21 cellular contexts compared by ENCODE assay signal in the genomic region with DNA sequence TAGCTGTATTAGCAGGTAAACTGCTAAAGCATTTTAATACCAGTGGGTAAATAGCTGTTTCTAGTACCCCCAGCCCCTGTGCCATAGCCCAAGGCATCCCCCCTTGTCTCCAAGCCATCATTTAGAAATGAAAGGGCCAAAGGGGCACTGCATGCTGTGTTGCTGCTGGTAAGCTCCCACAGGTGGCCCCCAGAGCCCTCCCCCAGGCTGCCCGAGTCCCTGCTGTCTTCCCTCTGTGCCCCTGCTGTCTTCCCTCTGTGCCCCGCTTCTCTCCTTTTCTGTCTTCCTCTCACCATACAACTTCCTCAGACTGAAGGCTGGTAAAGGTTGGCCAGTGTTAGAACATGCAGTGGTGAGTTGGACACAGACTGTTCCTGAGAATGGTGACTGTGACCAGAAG. TPM values are rescaled to one million over a fixed set of nuclear protein-coding genes. Genes with fewer than 3 reads are reported as not detected.
DNase-seq lines count a peak whose midpoint lies in the region; ATAC-seq and TF ChIP-seq lines count a peak whose summit lies in the region.
"Had no signal": no experiment of that assay in that cellular context is flagged by ENCODE, and none has a peak within 500 bp of the region (broad histone marks: within the 10 kb centered on the region; RNA-seq: fewer than 3 reads in every experiment).

No MANE protein-coding gene starts in this region.

- peak overlapping the region; percentile 12 to 87 (median 76); a peak in 21 of 22 replicates for H3K4me2 ChIP-seq in BLaER1 treated with 17β-estradiol and CSF1 and Interleukin-3, amounts not matched to agents 10 nM and 100 nM

- ATAC-seq in activated CD4-positive, alpha-beta T cell treated with anti-CD3 and anti-CD28 coated beads for 36 hours = no peak
- no peak for ATAC-seq in central memory CD8-positive, alpha-beta T cell (replicated peaks; ENCODE audit: extremely low read depth, poor library complexity, severe bottlenecking)
- ATAC-seq in gastrocnemius medialis (no peak), omental fat pad (ENCODE audit: low FRiP score) (no peak)
- ATAC-seq: K562 had no signal

- POLR2A ChIA-PET in activated CD4-positive, alpha-beta T cell treated with anti-CD3 and anti-CD28 coated beads for 36 hours (lab: Charles Lee) = no interaction called here

- H3K4me1 ChIP-seq in BLaER1 treated with 17β-estradiol and CSF1 and Interleukin-3, amounts not matched to agents 10 nM and 100 nM = peaks cover 17 to 77% (median 65%) of the 10 kb centered on the region in 10 experiments; a peak in 19 of 20 replicates
- peaks cover 0 to 4% of the 10 kb centered on the region in 2 donors for H3K4me1 ChIP-seq in gastrocnemius medialis
- H3K4me1 ChIP-seq: HAP-1 had no signal

- peak overlapping the region in 4 of 11 experiments; percentile 27 to 66 (median 44); a peak in 6 of 22 replicates for H3K9ac ChIP-seq in BLaER1 treated with 17β-estradiol and CSF1 and Interleukin-3, amounts not matched to agents 10 nM and 100 nM

- H3K9me3 ChIP-seq in BLaER1 treated with 17β-estradiol and CSF1 and Interleukin-3, amounts not matched to agents 10 nM and 100 nM (replicated peaks in 1 of 11) = 0 out of 22 replicates have a peak, but pooled peaks cover 0 to under 1% (median 0%) of the 10 kb centered on the region in 11 experiments
- no peaks in the 10 kb centered on the region for H3K9me3 ChIP-seq in gastrocnemius medialis
- H3K9me3 ChIP-seq: HAP-1 had no signal

- H3K4me3 Mint-ChIP-seq in activated CD4-positive, alpha-beta T cell treated with anti-CD3 and anti-CD28 coated beads for 36 hours = no peak overlapping the region
- no peak overlapping the region for H3K4me3 Mint-ChIP-seq in central memory CD8-positive, alpha-beta T cell
- H3K4me3 Mint-ChIP-seq: CD4-positive, CD25-positive, alpha-beta regulatory T cell had no signal

- DNase-seq in activated CD4-positive, alpha-beta T cell treated with anti-CD3 and anti-CD28 coated beads for 36 hours = no peak
- no peak for DNase-seq in activated CD4-positive, alpha-beta T cell treated with anti-CD3 and anti-CD28 coated beads for 1 hour
- no peak for DNase-seq in central memory CD8-positive, alpha-beta T cell (ENCODE audit: low spot score in 2 of 2)
- DNase-seq in gastrocnemius medialis = no peak
- DNase-seq in omental fat pad (ENCODE audit: low spot score) = no peak
- no peak for DNase-seq in activated CD4-positive, alpha-beta T cell treated with anti-CD3 and anti-CD28 coated beads, Interleukin-2, amount 50 U/mL, for 1 hour
- DNase-seq in midbrain (lab: John Stamatoyannopoulos, UW) = no peak
- DNase-seq: AML-193; CD4-positive, CD25-positive, alpha-beta regulatory T cell; COR-L47; DMS 273 treated with DMSO at 0.1 percent for 48 hours; NCI-H1105; NCI-H1694; NCI-H2081 treated with DMSO at 0.1 percent for 48 hours; NCI-H510A treated with DMSO at 0.1 percent for 48 hours; NCI-H774; SHP77 had no signal

- peaks cover 27% of the 10 kb centered on the region for H3K36me3 Mint-ChIP-seq in activated CD4-positive, alpha-beta T cell treated with anti-CD3 and anti-CD28 coated beads for 36 hours (ENCODE audit: low read depth)
- peaks cover 20% of the 10 kb centered on the region for H3K36me3 Mint-ChIP-seq in central memory CD8-positive, alpha-beta T cell (ENCODE audit: insufficient read depth)

- in situ Hi-C loops in gastrocnemius medialis (cut with MboI; ENCODE audit: low sequenced_read_pairs in 4 of 4) = no loop called here

- H3K27me3 Mint-ChIP-seq in activated CD4-positive, alpha-beta T cell treated with anti-CD3 and anti-CD28 coated beads for 36 hours = no peaks in the 10 kb centered on the region
- no peaks in the 10 kb centered on the region for H3K27me3 Mint-ChIP-seq in central memory CD8-positive, alpha-beta T cell
- H3K27me3 Mint-ChIP-seq: CD4-positive, CD25-positive, alpha-beta regulatory T cell had no signal

- no peaks in the 10 kb centered on the region for H3K27me3 ChIP-seq in BLaER1 treated with 17β-estradiol and CSF1 and Interleukin-3, amounts not matched to agents 10 nM and 100 nM
- no peaks in the 10 kb centered on the region for H3K27me3 ChIP-seq in gastrocnemius medialis

- CTCF ChIA-PET in activated CD4-positive, alpha-beta T cell treated with anti-CD3 and anti-CD28 coated beads for 36 hours (lab: Charles Lee) = interaction anchor here (1.6 kb wide), 1 partner anchor 15 kb away, joined by 4 read pairs; no protein-coding TSS in a partner anchor

- H3K27ac Mint-ChIP-seq in activated CD4-positive, alpha-beta T cell treated with anti-CD3 and anti-CD28 coated beads for 36 hours = peak overlapping the region; percentile 13
- H3K27ac Mint-ChIP-seq in central memory CD8-positive, alpha-beta T cell (ENCODE audit: low read depth) = peak overlapping the region; percentile 50
- H3K27ac Mint-ChIP-seq: CD4-positive, CD25-positive, alpha-beta regulatory T cell had no signal

- H4K20me1 ChIP-seq in BLaER1 treated with 17β-estradiol and CSF1 and Interleukin-3, amounts not matched to agents 10 nM and 100 nM = no peaks in the 10 kb centered on the region

- H3K36me3 ChIP-seq in BLaER1 treated with 17β-estradiol and CSF1 and Interleukin-3, amounts not matched to agents 10 nM and 100 nM = peaks cover 42 to 75% (median 48%) of the 10 kb centered on the region in 11 experiments
- peaks cover 0 to 66% of the 10 kb centered on the region in 2 donors for H3K36me3 ChIP-seq in gastrocnemius medialis

- H3K27ac ChIP-seq in BLaER1 treated with 17β-estradiol and CSF1 and Interleukin-3, amounts not matched to agents 10 nM and 100 nM = peak overlapping the region in 8 of 11 experiments; percentile 18 to 72 (median 59); a peak in 15 of 22 replicates
- peak overlapping the region in 3 of 4 donors; percentile 44 to 57 (median 55) for H3K27ac ChIP-seq in gastrocnemius medialis
- H3K27ac ChIP-seq: 22Rv1 had no signal

- no peak for TF ChIP-seq POLR2A in gastrocnemius medialis (IDR thresholded peaks at IDR 0.05)

- 0 out of 20 replicates have a peak overlapping the region, but pooled peaks of 1 of the 10 experiments have one; percentile 0 for H3K4me3 ChIP-seq in BLaER1 treated with 17β-estradiol and CSF1 and Interleukin-3, amounts not matched to agents 10 nM and 100 nM
- no peak overlapping the region for H3K4me3 ChIP-seq in gastrocnemius medialis
- H3K4me3 ChIP-seq: HAP-1, K562 had no signal

- TF ChIP-seq CTCF in gastrocnemius medialis (IDR thresholded peaks at IDR 0.05 in 4 of 5, conservative IDR thresholded peaks at IDR 0.05 in 1 of 5) (no peak), omental fat pad (IDR thresholded peaks at IDR 0.05) (no peak)

- H3K4me1 Mint-ChIP-seq in activated CD4-positive, alpha-beta T cell treated with anti-CD3 and anti-CD28 coated beads for 36 hours = peaks cover 4% of the 10 kb centered on the region
- H3K4me1 Mint-ChIP-seq in central memory CD8-positive, alpha-beta T cell = peaks cover 22% of the 10 kb centered on the region

- intact Hi-C loops in activated CD4-positive, alpha-beta T cell treated with anti-CD3 and anti-CD28 coated beads for 36 hours (cut with DNase I, micrococcal nuclease) = no loop called here
- intact Hi-C loops in gastrocnemius medialis (cut with DNase I; ENCODE audit: low total_unique reads) = no loop called here

- no peaks in the 10 kb centered on the region for H3K9me3 Mint-ChIP-seq in activated CD4-positive, alpha-beta T cell treated with anti-CD3 and anti-CD28 coated beads for 36 hours (ENCODE audit: low read depth)
- H3K9me3 Mint-ChIP-seq in central memory CD8-positive, alpha-beta T cell = no peaks in the 10 kb centered on the region
- H3K9me3 Mint-ChIP-seq: CD4-positive, CD25-positive, alpha-beta regulatory T cell had no signal

RNA-seq across cellular contexts. Expression of gene ZAP70, which starts 42.1 kb away (rescaled TPM):
- total RNA-seq in activated CD4-positive, alpha-beta T cell treated with anti-CD3 and anti-CD28 coated beads for 36 hours = 100 to 1,000 TPM; 153 to 156 TPM
- total RNA-seq in gastrocnemius medialis = 1 to 10 TPM in 1 of 4 donors, under 1 TPM in 1, not detected in 2; 0.25 to 1.1 TPM
- total RNA-seq in omental fat pad = 1 to 10 TPM; 4.1 to 9.6 (median 6.5) TPM

Comparison
In these comparisons a context has a peak if more than half of its experiments do, and no peak if none do; other contexts are left out.
1. RNA of gene ZAP70, which starts 42.1 kb away (total RNA-seq): 153 to 156 TPM in activated CD4-positive, alpha-beta T cell treated with anti-CD3 and anti-CD28 coated beads for 36 hours; 4.1 to 9.6 TPM in omental fat pad and 0.25 to 1.1 TPM in gastrocnemius medialis; every median in the first group is over 10 times any median in the second.